ENCODE assay signal across 28 cellular contexts in genomic region chr11:46766656-46767055, GRCh38. TPM values are rescaled to one million over a fixed set of nuclear protein-coding genes. Genes with fewer than 3 reads are reported as not detected.
"Had no signal": no experiment of that assay in that cellular context is flagged by ENCODE, and none has a peak within 500 bp of the region (broad histone marks: within the 10 kb centered on the region; RNA-seq: fewer than 3 reads in every experiment).

No MANE protein-coding gene starts in this region.

- H3K4me3 ChIP-seq: SJSA1 had no signal

- H3K9me3 ChIP-seq: SJSA1, SK-N-SH had no signal

- H3K4me1 ChIP-seq: SJSA1 had no signal

- ATAC-seq: T-cell had no signal

- H3K27ac ChIP-seq: SJSA1 had no signal

- H3K9ac ChIP-seq: SK-N-SH had no signal

- DNase-seq: KBM-7, MV-4-11, NCI-H1048, NCI-H1105, NCI-H1417, NCI-H146, NCI-H1694 treated with DMSO at 0.1 percent for 48 hours, NCI-H1930, NCI-H2081, NCI-H2107, NCI-H2227 treated with DMSO at 0.1 percent for 48 hours, NCI-H446, NCI-H510A, NCI-H524 treated with DMSO at 0.1 percent for 48 hours, NCI-H69, NCI-H774, Right ventricle myocardium superior, RPMI8226, SIG-M5, SK-N-SH, SW 1271, T-cell had no signal

- H3K4me2 ChIP-seq: SK-N-SH had no signal

- H3K27me3 ChIP-seq: SJSA1 had no signal

- FAIRE-seq: RCC 7860 had no signal

RNA-seq across cellular contexts. Expression of gene F2, which starts 47.6 kb away (rescaled TPM):
- total RNA-seq: HT1080, LHCN-M2, MCF 10A, SJSA1 had no signal
- polyA plus RNA-seq: IgD-negative memory B cell had no signal
